In genomic region chr2:61763605-61764034, GRCh38 we compare ENCODE assay signal across 7 cellular contexts.
A peak's percentile ranks its signal among the peaks of the same experiment; 100 is the strongest.
DNase-seq lines count a peak whose midpoint lies in the region; ATAC-seq, FAIRE-seq and TF ChIP-seq lines count a peak whose summit lies in the region.

No MANE protein-coding gene starts in this region.

- peak; percentile 44 for TF ChIP-seq CTCF in SK-N-SH (IDR thresholded peaks at IDR 0.05)
- TF ChIP-seq CTCF in HepG2 (CRISPR knock-in tag; IDR thresholded peaks at IDR 0.05) = peak; percentile 68

- CTCF ChIA-PET in SK-N-SH (lab: Yijun Ruan, JAX) = interaction anchor here (0.6 to 1.3 kb wide), 3 partner anchors 17 to 137 kb away, joined by 3 to 6 read pairs (median 3); no protein-coding TSS in a partner anchor
- CTCF ChIA-PET in HepG2 (lab: Yijun Ruan, JAX; ENCODE audit: low intra/inter-chr PET ratio, low total read pairs) = no interaction called here

- TF ChIP-seq POLR2A in HepG2 (IDR thresholded peaks at IDR 0.05; ENCODE audit: insufficient read depth in 1 of 2, low read depth in 2 of 2, low read length in 2 of 2) = no peak

- intact Hi-C loops in HepG2 (cut with micrococcal nuclease; ENCODE audit: unreplicated experiment) = loop anchor here (1.0 to 10.0 kb wide), 2 partner anchors 68 to 229 kb away; partner anchors contain the start of gene XPO1

- H3F3A ChIP-seq in SK-N-SH (replicated peaks; ENCODE audit: insufficient read depth) = peaks cover 39% of the 10 kb centered on the region

- under 1% methylated on average over 17 of the region's 23 CpGs for WGBS in SK-N-SH (ENCODE audit: low lambda C conversion rate)
- 2% methylated on average over 23 of the region's 23 CpGs for WGBS in HepG2 (ENCODE audit: low lambda C conversion rate)

- H3K27ac ChIP-seq in SK-N-SH (ENCODE audit: low read depth in 2 of 2, low read length in 1 of 2) = peak overlapping the region; percentile 96 to 100
- H3K27ac ChIP-seq in HepG2 (ENCODE audit: extremely low read length, insufficient read depth, low read length) = peak overlapping the region; percentile 77

- ATAC-seq in GM21786 (IDR thresholded peaks at IDR 0.05; ENCODE audit: unreplicated experiment) (peak; percentile 13), HepG2 (peak; percentile 71)
- no peak for ATAC-seq in stimulated activated naive CD8-positive, alpha-beta T cell treated with anti-CD3 and anti-CD28 coated beads, Interleukin-15, amount 100 ng/mL, for 72 hours

- DNase-seq in GM03348 (ENCODE audit: low spot score) (peak; percentile 83), Kasumi-1 (lab: John Stamatoyannopoulos, UW) (peak; percentile 81), SK-N-SH (peak; percentile 77), ecto neural progenitor cell (ENCODE audit: low spot score) (peak; percentile 81), HepG2 (ENCODE audit: low spot score) (peak; percentile 45)
- no peak for DNase-seq in stimulated activated naive CD8-positive, alpha-beta T cell treated with anti-CD3 and anti-CD28 coated beads, Interleukin-15, amount 100 ng/mL, for 72 hours

- peak overlapping the region; percentile 66 to 75 for H3K4me3 ChIP-seq in SK-N-SH (ENCODE audit: low read depth in 2 of 2, low read length in 1 of 2)
- peak overlapping the region; percentile 53 to 85 (median 83) for H3K4me3 ChIP-seq in HepG2 (replicated peaks in 1 of 3; ENCODE audit: insufficient read depth in 1 of 3, low read depth in 2 of 3, low read length in 3 of 3)

- H3K9ac ChIP-seq in SK-N-SH = peak overlapping the region; percentile 98
- peak overlapping the region; percentile 76 for H3K9ac ChIP-seq in HepG2 (ENCODE audit: insufficient read depth, low read depth, low read length)

- BruUV-seq in HepG2 (replicated peaks; lab: Mats Ljungman, UMichigan) = TSS peak; percentile 97

- peak overlapping the region; percentile 86; the same call in 1 of the 2 replicates for H2AFZ ChIP-seq in SK-N-SH (ENCODE audit: low read depth)
- peak overlapping the region; percentile 96 for H2AFZ ChIP-seq in HepG2 (ENCODE audit: low read length)

- peak overlapping the region; percentile 97 to 98 for H3K4me3 Mint-ChIP-seq in stimulated activated naive CD8-positive, alpha-beta T cell treated with anti-CD3 and anti-CD28 coated beads, Interleukin-15, amount 100 ng/mL, for 72 hours

- no peaks in the 10 kb centered on the region for H3K27me3 Mint-ChIP-seq in stimulated activated naive CD8-positive, alpha-beta T cell treated with anti-CD3 and anti-CD28 coated beads, Interleukin-15, amount 100 ng/mL, for 72 hours

- H3K27me3 ChIP-seq in SK-N-SH (ENCODE audit: insufficient read depth) (no peaks in the 10 kb centered on the region), HepG2 (ENCODE audit: control insufficient read depth in 1 of 2, insufficient read depth in 2 of 2, low read length in 2 of 2) (no peaks in the 10 kb centered on the region; a peak in 1 of 5 replicates)

- no peaks in the 10 kb centered on the region for H3K9me2 ChIP-seq in SK-N-SH

- TF ChIP-seq EP300 in SK-N-SH (IDR thresholded peaks at IDR 0.05; ENCODE audit: borderline replicate concordance in 1 of 2, low read depth in 1 of 2, low read length in 1 of 2) (no peak), HepG2 (IDR thresholded peaks at IDR 0.05; ENCODE audit: low read depth in 2 of 2, low read length in 2 of 2) (no peak), HepG2 (CRISPR knock-in tag; IDR thresholded peaks at IDR 0.05; ENCODE audit: borderline replicate concordance) (no peak)

- POLR2A ChIA-PET in SK-N-SH (lab: Yijun Ruan, JAX) = interaction anchor here (0.5 to 1.5 kb wide), 9 partner anchors 10 to 226 kb away, joined by 3 to 6 read pairs (median 3); partner anchors contain the start of genes FAM161A and XPO1
- POLR2A ChIA-PET in HepG2 (lab: Yijun Ruan, JAX) = interaction anchor here (1.1 to 1.5 kb wide), 9 partner anchors 10 to 586 kb away, joined by 4 to 10 read pairs (median 5); partner anchors contain the start of gene XPO1

- H3K4me1 Mint-ChIP-seq in stimulated activated naive CD8-positive, alpha-beta T cell treated with anti-CD3 and anti-CD28 coated beads, Interleukin-15, amount 100 ng/mL, for 72 hours = peaks cover 21% of the 10 kb centered on the region

- peak overlapping the region; percentile 91 for H3K4me2 ChIP-seq in SK-N-SH
- H3K4me2 ChIP-seq in HepG2 (ENCODE audit: low read depth, low read length) = peak overlapping the region; percentile 89

- peaks cover 14% of the 10 kb centered on the region for H3K79me2 ChIP-seq in SK-N-SH (ENCODE audit: insufficient read depth)
- H3K79me2 ChIP-seq in HepG2 (ENCODE audit: insufficient read depth, low read length) = no peaks in the 10 kb centered on the region

- H4K20me1 ChIP-seq in SK-N-SH (ENCODE audit: insufficient read depth) (no peaks in the 10 kb centered on the region), HepG2 (ENCODE audit: insufficient read depth, low read length) (no peaks in the 10 kb centered on the region)

- H3K9me3 ChIP-seq in SK-N-SH (no peaks in the 10 kb centered on the region; the same call in 1 of the 2 replicates), HepG2 (ENCODE audit: low read length) (no peaks in the 10 kb centered on the region)

- TF ChIP-seq RAD21 in SK-N-SH (IDR thresholded peaks at IDR 0.05; ENCODE audit: low read length) (peak; percentile 51), HepG2 (CRISPR knock-in tag; IDR thresholded peaks at IDR 0.05) (no peak)

- in situ Hi-C loops in HepG2 (cut with HindIII; ENCODE audit: extremely low pct_ligation_motif_present, low pct_unique_long_range_greater_than_20kb) = no loop called here

- peak overlapping the region; percentile 96 to 97 for H3K27ac Mint-ChIP-seq in stimulated activated naive CD8-positive, alpha-beta T cell treated with anti-CD3 and anti-CD28 coated beads, Interleukin-15, amount 100 ng/mL, for 72 hours

- peak; percentile 39 for FAIRE-seq in HepG2 (lab: Jason Lieb, UNC)

- peaks cover 0 to 5% of the 10 kb centered on the region in 2 experiments; a peak in 2 of 4 replicates for H3K4me1 ChIP-seq in SK-N-SH (ENCODE audit: control insufficient read depth in 1 of 2, insufficient read depth in 2 of 2, low read depth in 1 of 2, low read length in 1 of 2)
- peaks cover 7% of the 10 kb centered on the region; the same call in 1 of the 2 replicates for H3K4me1 ChIP-seq in HepG2 (ENCODE audit: insufficient read depth, low read length)

- H3K36me3 ChIP-seq in SK-N-SH (replicated peaks in 1 of 2; ENCODE audit: control insufficient read depth in 1 of 2, insufficient read depth in 2 of 2, low read length in 1 of 2) (no peaks in the 10 kb centered on the region), HepG2 (replicated peaks in 1 of 2; ENCODE audit: control insufficient read depth in 1 of 2, insufficient read depth in 2 of 2, low read length in 2 of 2) (no peaks in the 10 kb centered on the region)

- peaks cover 0 to 6% of the 10 kb centered on the region in 2 donors for H3K9me3 Mint-ChIP-seq in stimulated activated naive CD8-positive, alpha-beta T cell treated with anti-CD3 and anti-CD28 coated beads, Interleukin-15, amount 100 ng/mL, for 72 hours

TF ChIP-seq in SK-N-SH, 30 proteins besides CTCF, POLR2A, EP300 and RAD21 (continues in another document):
- TF ChIP-seq POLR2AphosphoS5 (IDR thresholded peaks at IDR 0.05; ENCODE audit: low read depth, low read length) = no peak; the same call in 1 of the 2 replicates
- TF ChIP-seq FOXJ3 (CRISPR knock-in tag; IDR thresholded peaks at IDR 0.05) = no peak
- no peak for TF ChIP-seq JUND (IDR thresholded peaks at IDR 0.05)
- no peak for TF ChIP-seq MEF2A (IDR thresholded peaks at IDR 0.05; ENCODE audit: borderline replicate concordance, low read depth)
- no peak for TF ChIP-seq TEAD4 (IDR thresholded peaks at IDR 0.05; ENCODE audit: borderline replicate concordance, insufficient read depth)
- TF ChIP-seq MXI1 (IDR thresholded peaks at IDR 0.05; ENCODE audit: low read depth, low read length) = peak; percentile 86
- peak; percentile 2; the same call in 1 of the 2 replicates for TF ChIP-seq SMC3 (IDR thresholded peaks at IDR 0.05; ENCODE audit: low read depth, low read length)
- no peak for TF ChIP-seq FOSL2 (IDR thresholded peaks at IDR 0.05; ENCODE audit: borderline replicate concordance, low read depth)
- TF ChIP-seq CHD2 (IDR thresholded peaks at IDR 0.05; ENCODE audit: low read length, partially characterized antibody) = no peak
- TF ChIP-seq RCOR1 (IDR thresholded peaks at IDR 0.05; ENCODE audit: low read length) = no peak

TF ChIP-seq in HepG2, 621 proteins besides CTCF, POLR2A, EP300 and RAD21 (continues in another document):
- no peak for TF ChIP-seq ZNF121 (CRISPR knock-in tag; IDR thresholded peaks at IDR 0.05)
- no peak for TF ChIP-seq ZSCAN29 (CRISPR knock-in tag; conservative IDR thresholded peaks at IDR 0.05)
- TF ChIP-seq KLF16 (CRISPR knock-in tag; IDR thresholded peaks at IDR 0.05) = no peak
- TF ChIP-seq ZNF24 (IDR thresholded peaks at IDR 0.05) = no peak
- no peak for TF ChIP-seq MEIS2 (CRISPR knock-in tag; IDR thresholded peaks at IDR 0.05)
- TF ChIP-seq NFIC (IDR thresholded peaks at IDR 0.05; ENCODE audit: low read length) = no peak
- TF ChIP-seq KLF11 (CRISPR knock-in tag; IDR thresholded peaks at IDR 0.05) = peak; percentile 54; the same call in 1 of the 2 replicates
- TF ChIP-seq GPN1 (CRISPR knock-in tag; IDR thresholded peaks at IDR 0.05; ENCODE audit: borderline replicate concordance) = no peak
- TF ChIP-seq ZBTB49 (CRISPR knock-in tag; IDR thresholded peaks at IDR 0.05; ENCODE audit: borderline replicate concordance) = no peak
- TF ChIP-seq CAMTA2 (CRISPR knock-in tag; IDR thresholded peaks at IDR 0.05; ENCODE audit: borderline replicate concordance) = no peak

Comparison
In these comparisons a context has a peak if more than half of its experiments do, and no peak if none do; other contexts are left out.
1. DNase-seq: peak in GM03348 (single experiment), Kasumi-1 (2 of 2), SK-N-SH (single experiment), ecto neural progenitor cell (single experiment) and HepG2 (single experiment); none in stimulated activated naive CD8-positive, alpha-beta T cell treated with anti-CD3 and anti-CD28 coated beads, Interleukin-15, amount 100 ng/mL, for 72 hours (0 of 2).